Comparison of ENCODE assay signal across 1 cellular context in the genomic region with DNA sequence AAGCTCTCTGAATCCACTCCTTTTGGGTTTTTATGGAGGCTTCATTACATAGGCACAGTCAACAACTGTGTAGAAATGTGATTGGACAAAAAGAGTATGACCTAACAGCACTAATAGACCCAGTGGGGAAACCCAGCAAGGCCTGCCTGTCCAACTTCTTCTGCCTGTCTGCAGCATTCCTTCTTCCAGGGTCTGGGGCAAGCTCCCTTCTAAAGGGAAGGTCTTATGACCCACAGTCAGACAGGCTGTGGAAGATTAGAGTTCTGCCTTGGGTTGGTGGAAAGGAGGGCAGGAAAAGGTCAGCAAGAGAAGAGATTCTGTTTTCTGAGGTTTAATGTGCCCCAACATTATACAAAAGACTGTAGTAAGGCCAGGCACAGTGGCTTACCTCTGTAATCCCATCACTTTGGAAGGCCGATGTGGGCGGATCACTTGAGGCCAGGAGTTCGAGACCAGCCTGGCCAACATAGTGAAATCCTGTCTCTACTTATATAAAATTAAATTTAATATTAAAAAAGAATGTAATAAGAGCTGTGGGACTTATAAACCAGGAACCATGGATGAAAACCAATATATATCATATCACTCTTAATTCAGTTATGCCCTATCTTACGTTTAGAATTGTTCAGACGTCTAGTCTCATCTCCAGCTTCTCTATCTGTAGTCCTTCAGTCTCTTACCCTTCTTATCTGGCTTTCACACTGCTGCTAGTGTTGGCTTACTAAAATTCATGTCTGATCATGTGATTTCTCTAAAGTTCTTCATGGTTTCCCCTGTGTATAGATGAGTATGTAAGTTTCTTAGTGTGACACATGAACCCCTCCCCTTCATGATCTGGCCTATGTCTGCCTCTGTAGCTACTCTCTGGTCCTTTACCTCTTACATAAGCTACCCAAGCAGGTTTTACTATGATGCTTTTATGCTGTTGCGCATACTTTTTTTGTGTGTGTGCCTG.
TF ChIP-seq lines count a peak whose summit lies in the region.

No MANE protein-coding gene starts in this region.

TF ChIP-seq in K562, 482 proteins besides CTCF, POLR2A, EP300 and RAD21 (continues in another document):
- TF ChIP-seq, protein P1, sequence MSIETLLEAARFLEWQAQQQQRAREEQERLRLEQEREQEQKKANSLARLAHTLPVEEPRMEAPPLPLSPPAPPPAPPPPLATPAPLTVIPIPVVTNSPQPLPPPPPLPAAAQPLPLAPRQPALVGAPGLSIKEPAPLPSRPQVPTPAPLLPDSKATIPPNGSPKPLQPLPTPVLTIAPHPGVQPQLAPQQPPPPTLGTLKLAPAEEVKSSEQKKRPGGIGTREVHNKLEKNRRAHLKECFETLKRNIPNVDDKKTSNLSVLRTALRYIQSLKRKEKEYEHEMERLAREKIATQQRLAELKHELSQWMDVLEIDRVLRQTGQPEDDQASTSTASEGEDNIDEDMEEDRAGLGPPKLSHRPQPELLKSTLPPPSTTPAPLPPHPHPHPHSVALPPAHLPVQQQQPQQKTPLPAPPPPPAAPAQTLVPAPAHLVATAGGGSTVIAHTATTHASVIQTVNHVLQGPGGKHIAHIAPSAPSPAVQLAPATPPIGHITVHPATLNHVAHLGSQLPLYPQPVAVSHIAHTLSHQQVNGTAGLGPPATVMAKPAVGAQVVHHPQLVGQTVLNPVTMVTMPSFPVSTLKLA (conservative IDR thresholded peaks at IDR 0.05), result peak; percentile 34 to 49; a peak in 1 of 4 replicates
- TF ChIP-seq CHD2 (IDR thresholded peaks at IDR 0.05; ENCODE audit: low read depth, low read length) (0 out of 2 replicates have a peak, but pooled peaks have one; percentile 8), SMARCE1 (IDR thresholded peaks at IDR 0.05) (peak; percentile 84), ZKSCAN8 (CRISPR knock-in tag; IDR thresholded peaks at IDR 0.05) (0 out of 2 replicates have a peak, but pooled peaks have one; percentile 17), ATF1 (CRISPR knock-in tag; IDR thresholded peaks at IDR 0.05) (no peak), ATF1 (tag; IDR thresholded peaks at IDR 0.05) (0 out of 2 replicates have a peak, but pooled peaks have one; percentile 16), BRD9 (IDR thresholded peaks at IDR 0.05; ENCODE audit: low read depth, partially characterized antibody) (peak; percentile 25), JUND (IDR thresholded peaks at IDR 0.05; ENCODE audit: borderline replicate concordance, low read depth, low read length) (peak; percentile 74; the same call in 1 of the 2 replicates), JUND (tag; IDR thresholded peaks at IDR 0.05; ENCODE audit: borderline replicate concordance, low read depth, low read length) (peak; percentile 52; the same call in 2 of the 3 replicates), KLF16 (IDR thresholded peaks at IDR 0.05) (peak; percentile 92), HMGN3 (IDR thresholded peaks at IDR 0.05; ENCODE audit: borderline replicate concordance, extremely low read depth, insufficient read length, low read depth, low read length) (peak; percentile 70), STAG1 (CRISPR knock-in tag; IDR thresholded peaks at IDR 0.05; ENCODE audit: borderline replicate concordance) (no peak), RBM39 (optimal IDR thresholded peaks at IDR 0.05; ENCODE audit: low read depth, low read length) (no peak), CBFA2T3 (IDR thresholded peaks at IDR 0.05) (peak; percentile 98), PHB2 (IDR thresholded peaks at IDR 0.05; ENCODE audit: low read depth) (peak; percentile 79; the same call in 1 of the 2 replicates), MAFG (tag; conservative IDR thresholded peaks at IDR 0.05) (peak; percentile 46; the same call in 1 of the 2 replicates), HDAC3 (IDR thresholded peaks at IDR 0.05; ENCODE audit: borderline replicate concordance, partially characterized antibody) (peak; percentile 88), SMARCC2 (IDR thresholded peaks at IDR 0.05; ENCODE audit: low read depth) (peak; percentile 78; the same call in 1 of the 2 replicates), SRSF7 (optimal IDR thresholded peaks at IDR 0.05; ENCODE audit: low read depth, low read length) (no peak), NR2C2 (CRISPR knock-in tag; IDR thresholded peaks at IDR 0.05) (no peak), NR2C2 (tag; IDR thresholded peaks at IDR 0.05) (peak; percentile 26; the same call in 1 of the 2 replicates), NRF1 (conservative IDR thresholded peaks at IDR 0.05 in 1 of 2, IDR thresholded peaks at IDR 0.05 in 1 of 2) (peak in 1 of 2 experiments; percentile 24; a peak in 1 of 4 replicates), MEIS2 (IDR thresholded peaks at IDR 0.05; ENCODE audit: partially characterized antibody) (peak; percentile 79), PML (IDR thresholded peaks at IDR 0.05; ENCODE audit: low read length) (peak; percentile 96), E2F3 (CRISPR knock-in tag; IDR thresholded peaks at IDR 0.05) (no peak), MEF2D (tag; conservative IDR thresholded peaks at IDR 0.05; ENCODE audit: low read depth) (0 out of 2 replicates have a peak, but pooled peaks have one; percentile 32), TBL1XR1 (IDR thresholded peaks at IDR 0.05; ENCODE audit: low read length in 2 of 2) (peak in 1 of 2 experiments; percentile 95; a peak in 2 of 4 replicates), ZNF77 (CRISPR knock-in tag; IDR thresholded peaks at IDR 0.05) (no peak), MAZ (CRISPR knock-in tag; conservative IDR thresholded peaks at IDR 0.05 in 1 of 2, IDR thresholded peaks at IDR 0.05 in 1 of 2) (0 out of 4 replicates have a peak, but pooled peaks of 1 of the 2 experiments have one; percentile 39), KDM1A (IDR thresholded peaks at IDR 0.05) (peak; percentile 69 to 84), ZBTB2 (IDR thresholded peaks at IDR 0.05) (peak; percentile 21; the same call in 1 of the 2 replicates), SMC3 (conservative IDR thresholded peaks at IDR 0.05; ENCODE audit: insufficient read depth, low read depth, low read length) (no peak)
- TF ChIP-seq, protein P2, sequence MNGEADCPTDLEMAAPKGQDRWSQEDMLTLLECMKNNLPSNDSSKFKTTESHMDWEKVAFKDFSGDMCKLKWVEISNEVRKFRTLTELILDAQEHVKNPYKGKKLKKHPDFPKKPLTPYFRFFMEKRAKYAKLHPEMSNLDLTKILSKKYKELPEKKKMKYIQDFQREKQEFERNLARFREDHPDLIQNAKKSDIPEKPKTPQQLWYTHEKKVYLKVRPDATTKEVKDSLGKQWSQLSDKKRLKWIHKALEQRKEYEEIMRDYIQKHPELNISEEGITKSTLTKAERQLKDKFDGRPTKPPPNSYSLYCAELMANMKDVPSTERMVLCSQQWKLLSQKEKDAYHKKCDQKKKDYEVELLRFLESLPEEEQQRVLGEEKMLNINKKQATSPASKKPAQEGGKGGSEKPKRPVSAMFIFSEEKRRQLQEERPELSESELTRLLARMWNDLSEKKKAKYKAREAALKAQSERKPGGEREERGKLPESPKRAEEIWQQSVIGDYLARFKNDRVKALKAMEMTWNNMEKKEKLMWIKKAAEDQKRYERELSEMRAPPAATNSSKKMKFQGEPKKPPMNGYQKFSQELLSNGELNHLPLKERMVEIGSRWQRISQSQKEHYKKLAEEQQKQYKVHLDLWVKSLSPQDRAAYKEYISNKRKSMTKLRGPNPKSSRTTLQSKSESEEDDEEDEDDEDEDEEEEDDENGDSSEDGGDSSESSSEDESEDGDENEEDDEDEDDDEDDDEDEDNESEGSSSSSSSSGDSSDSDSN (IDR thresholded peaks at IDR 0.05; ENCODE audit: borderline replicate concordance in 1 of 2, low read depth in 2 of 2, low read length in 2 of 2), result no peak
- TF ChIP-seq, protein P3, sequence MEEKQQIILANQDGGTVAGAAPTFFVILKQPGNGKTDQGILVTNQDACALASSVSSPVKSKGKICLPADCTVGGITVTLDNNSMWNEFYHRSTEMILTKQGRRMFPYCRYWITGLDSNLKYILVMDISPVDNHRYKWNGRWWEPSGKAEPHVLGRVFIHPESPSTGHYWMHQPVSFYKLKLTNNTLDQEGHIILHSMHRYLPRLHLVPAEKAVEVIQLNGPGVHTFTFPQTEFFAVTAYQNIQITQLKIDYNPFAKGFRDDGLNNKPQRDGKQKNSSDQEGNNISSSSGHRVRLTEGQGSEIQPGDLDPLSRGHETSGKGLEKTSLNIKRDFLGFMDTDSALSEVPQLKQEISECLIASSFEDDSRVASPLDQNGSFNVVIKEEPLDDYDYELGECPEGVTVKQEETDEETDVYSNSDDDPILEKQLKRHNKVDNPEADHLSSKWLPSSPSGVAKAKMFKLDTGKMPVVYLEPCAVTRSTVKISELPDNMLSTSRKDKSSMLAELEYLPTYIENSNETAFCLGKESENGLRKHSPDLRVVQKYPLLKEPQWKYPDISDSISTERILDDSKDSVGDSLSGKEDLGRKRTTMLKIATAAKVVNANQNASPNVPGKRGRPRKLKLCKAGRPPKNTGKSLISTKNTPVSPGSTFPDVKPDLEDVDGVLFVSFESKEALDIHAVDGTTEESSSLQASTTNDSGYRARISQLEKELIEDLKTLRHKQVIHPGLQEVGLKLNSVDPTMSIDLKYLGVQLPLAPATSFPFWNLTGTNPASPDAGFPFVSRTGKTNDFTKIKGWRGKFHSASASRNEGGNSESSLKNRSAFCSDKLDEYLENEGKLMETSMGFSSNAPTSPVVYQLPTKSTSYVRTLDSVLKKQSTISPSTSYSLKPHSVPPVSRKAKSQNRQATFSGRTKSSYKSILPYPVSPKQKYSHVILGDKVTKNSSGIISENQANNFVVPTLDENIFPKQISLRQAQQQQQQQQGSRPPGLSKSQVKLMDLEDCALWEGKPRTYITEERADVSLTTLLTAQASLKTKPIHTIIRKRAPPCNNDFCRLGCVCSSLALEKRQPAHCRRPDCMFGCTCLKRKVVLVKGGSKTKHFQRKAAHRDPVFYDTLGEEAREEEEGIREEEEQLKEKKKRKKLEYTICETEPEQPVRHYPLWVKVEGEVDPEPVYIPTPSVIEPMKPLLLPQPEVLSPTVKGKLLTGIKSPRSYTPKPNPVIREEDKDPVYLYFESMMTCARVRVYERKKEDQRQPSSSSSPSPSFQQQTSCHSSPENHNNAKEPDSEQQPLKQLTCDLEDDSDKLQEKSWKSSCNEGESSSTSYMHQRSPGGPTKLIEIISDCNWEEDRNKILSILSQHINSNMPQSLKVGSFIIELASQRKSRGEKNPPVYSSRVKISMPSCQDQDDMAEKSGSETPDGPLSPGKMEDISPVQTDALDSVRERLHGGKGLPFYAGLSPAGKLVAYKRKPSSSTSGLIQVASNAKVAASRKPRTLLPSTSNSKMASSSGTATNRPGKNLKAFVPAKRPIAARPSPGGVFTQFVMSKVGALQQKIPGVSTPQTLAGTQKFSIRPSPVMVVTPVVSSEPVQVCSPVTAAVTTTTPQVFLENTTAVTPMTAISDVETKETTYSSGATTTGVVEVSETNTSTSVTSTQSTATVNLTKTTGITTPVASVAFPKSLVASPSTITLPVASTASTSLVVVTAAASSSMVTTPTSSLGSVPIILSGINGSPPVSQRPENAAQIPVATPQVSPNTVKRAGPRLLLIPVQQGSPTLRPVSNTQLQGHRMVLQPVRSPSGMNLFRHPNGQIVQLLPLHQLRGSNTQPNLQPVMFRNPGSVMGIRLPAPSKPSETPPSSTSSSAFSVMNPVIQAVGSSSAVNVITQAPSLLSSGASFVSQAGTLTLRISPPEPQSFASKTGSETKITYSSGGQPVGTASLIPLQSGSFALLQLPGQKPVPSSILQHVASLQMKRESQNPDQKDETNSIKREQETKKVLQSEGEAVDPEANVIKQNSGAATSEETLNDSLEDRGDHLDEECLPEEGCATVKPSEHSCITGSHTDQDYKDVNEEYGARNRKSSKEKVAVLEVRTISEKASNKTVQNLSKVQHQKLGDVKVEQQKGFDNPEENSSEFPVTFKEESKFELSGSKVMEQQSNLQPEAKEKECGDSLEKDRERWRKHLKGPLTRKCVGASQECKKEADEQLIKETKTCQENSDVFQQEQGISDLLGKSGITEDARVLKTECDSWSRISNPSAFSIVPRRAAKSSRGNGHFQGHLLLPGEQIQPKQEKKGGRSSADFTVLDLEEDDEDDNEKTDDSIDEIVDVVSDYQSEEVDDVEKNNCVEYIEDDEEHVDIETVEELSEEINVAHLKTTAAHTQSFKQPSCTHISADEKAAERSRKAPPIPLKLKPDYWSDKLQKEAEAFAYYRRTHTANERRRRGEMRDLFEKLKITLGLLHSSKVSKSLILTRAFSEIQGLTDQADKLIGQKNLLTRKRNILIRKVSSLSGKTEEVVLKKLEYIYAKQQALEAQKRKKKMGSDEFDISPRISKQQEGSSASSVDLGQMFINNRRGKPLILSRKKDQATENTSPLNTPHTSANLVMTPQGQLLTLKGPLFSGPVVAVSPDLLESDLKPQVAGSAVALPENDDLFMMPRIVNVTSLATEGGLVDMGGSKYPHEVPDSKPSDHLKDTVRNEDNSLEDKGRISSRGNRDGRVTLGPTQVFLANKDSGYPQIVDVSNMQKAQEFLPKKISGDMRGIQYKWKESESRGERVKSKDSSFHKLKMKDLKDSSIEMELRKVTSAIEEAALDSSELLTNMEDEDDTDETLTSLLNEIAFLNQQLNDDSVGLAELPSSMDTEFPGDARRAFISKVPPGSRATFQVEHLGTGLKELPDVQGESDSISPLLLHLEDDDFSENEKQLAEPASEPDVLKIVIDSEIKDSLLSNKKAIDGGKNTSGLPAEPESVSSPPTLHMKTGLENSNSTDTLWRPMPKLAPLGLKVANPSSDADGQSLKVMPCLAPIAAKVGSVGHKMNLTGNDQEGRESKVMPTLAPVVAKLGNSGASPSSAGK (IDR thresholded peaks at IDR 0.05), result no peak
- TF ChIP-seq, protein P4, sequence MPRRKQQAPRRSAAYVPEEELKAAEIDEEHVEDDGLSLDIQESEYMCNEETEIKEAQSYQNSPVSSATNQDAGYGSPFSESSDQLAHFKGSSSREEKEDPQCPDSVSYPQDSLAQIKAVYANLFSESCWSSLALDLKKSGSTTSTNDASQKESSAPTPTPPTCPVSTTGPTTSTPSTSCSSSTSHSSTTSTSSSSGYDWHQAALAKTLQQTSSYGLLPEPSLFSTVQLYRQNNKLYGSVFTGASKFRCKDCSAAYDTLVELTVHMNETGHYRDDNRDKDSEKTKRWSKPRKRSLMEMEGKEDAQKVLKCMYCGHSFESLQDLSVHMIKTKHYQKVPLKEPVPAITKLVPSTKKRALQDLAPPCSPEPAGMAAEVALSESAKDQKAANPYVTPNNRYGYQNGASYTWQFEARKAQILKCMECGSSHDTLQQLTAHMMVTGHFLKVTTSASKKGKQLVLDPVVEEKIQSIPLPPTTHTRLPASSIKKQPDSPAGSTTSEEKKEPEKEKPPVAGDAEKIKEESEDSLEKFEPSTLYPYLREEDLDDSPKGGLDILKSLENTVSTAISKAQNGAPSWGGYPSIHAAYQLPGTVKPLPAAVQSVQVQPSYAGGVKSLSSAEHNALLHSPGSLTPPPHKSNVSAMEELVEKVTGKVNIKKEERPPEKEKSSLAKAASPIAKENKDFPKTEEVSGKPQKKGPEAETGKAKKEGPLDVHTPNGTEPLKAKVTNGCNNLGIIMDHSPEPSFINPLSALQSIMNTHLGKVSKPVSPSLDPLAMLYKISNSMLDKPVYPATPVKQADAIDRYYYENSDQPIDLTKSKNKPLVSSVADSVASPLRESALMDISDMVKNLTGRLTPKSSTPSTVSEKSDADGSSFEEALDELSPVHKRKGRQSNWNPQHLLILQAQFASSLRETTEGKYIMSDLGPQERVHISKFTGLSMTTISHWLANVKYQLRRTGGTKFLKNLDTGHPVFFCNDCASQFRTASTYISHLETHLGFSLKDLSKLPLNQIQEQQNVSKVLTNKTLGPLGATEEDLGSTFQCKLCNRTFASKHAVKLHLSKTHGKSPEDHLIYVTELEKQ (CRISPR knock-in tag; IDR thresholded peaks at IDR 0.05), result no peak
